Comparison of ENCODE assay signal across 1 cellular context in the genomic region with DNA sequence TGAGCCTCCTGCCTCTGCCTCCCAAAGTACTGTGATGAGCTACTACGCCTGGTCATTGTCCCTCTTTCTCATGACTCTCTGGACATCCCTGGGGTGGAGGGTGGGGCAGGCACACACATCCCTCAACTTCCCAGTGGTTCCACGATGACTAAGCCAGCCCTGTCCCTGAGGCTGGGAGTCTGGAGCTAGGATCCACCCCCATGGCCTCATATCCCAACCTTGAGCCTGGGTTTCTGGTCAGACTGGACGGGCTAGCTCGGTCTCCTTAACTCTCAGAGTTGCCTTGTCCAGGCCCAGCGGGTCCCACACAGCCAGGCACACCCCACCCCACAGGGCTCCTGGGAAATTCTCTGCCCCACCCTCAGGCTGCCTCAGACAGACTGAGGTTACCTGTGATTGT.
TF ChIP-seq lines count a peak whose summit lies in the region.

No MANE protein-coding gene starts in this region.

TF ChIP-seq in HEK293, 187 proteins besides CTCF, POLR2A, EP300 and RAD21 (continued from another document):
- TF ChIP-seq, protein P1, sequence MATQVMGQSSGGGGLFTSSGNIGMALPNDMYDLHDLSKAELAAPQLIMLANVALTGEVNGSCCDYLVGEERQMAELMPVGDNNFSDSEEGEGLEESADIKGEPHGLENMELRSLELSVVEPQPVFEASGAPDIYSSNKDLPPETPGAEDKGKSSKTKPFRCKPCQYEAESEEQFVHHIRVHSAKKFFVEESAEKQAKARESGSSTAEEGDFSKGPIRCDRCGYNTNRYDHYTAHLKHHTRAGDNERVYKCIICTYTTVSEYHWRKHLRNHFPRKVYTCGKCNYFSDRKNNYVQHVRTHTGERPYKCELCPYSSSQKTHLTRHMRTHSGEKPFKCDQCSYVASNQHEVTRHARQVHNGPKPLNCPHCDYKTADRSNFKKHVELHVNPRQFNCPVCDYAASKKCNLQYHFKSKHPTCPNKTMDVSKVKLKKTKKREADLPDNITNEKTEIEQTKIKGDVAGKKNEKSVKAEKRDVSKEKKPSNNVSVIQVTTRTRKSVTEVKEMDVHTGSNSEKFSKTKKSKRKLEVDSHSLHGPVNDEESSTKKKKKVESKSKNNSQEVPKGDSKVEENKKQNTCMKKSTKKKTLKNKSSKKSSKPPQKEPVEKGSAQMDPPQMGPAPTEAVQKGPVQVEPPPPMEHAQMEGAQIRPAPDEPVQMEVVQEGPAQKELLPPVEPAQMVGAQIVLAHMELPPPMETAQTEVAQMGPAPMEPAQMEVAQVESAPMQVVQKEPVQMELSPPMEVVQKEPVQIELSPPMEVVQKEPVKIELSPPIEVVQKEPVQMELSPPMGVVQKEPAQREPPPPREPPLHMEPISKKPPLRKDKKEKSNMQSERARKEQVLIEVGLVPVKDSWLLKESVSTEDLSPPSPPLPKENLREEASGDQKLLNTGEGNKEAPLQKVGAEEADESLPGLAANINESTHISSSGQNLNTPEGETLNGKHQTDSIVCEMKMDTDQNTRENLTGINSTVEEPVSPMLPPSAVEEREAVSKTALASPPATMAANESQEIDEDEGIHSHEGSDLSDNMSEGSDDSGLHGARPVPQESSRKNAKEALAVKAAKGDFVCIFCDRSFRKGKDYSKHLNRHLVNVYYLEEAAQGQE (tag by site-specific recombination; IDR thresholded peaks at IDR 0.05) = no peak
- no peak for TF ChIP-seq ZBTB21 (tag by site-specific recombination; IDR thresholded peaks at IDR 0.05)
- no peak for TF ChIP-seq ZNF423 (tag by site-specific recombination; IDR thresholded peaks at IDR 0.05)
- 0 out of 2 replicates have a peak, but pooled peaks have one; percentile 31 for TF ChIP-seq ZNF600 (tag by site-specific recombination; IDR thresholded peaks at IDR 0.05)
- no peak for TF ChIP-seq ZNF677 (tag by site-specific recombination; IDR thresholded peaks at IDR 0.05)
- no peak for TF ChIP-seq ZNF223 (tag by site-specific recombination; IDR thresholded peaks at IDR 0.05)
- TF ChIP-seq ZFP3 (tag by site-specific recombination; IDR thresholded peaks at IDR 0.05; ENCODE audit: low read depth) = no peak
- TF ChIP-seq ZNF211 (tag by site-specific recombination; IDR thresholded peaks at IDR 0.05; ENCODE audit: low read depth) = no peak
- TF ChIP-seq KLF1 (tag by site-specific recombination; IDR thresholded peaks at IDR 0.05) = peak; percentile 43
- no peak for TF ChIP-seq ZNF184 (tag by site-specific recombination; IDR thresholded peaks at IDR 0.05)
- TF ChIP-seq ZNF521 (tag by site-specific recombination; IDR thresholded peaks at IDR 0.05) = no peak
